1 cellular context compared by ENCODE assay signal in the genomic region with DNA sequence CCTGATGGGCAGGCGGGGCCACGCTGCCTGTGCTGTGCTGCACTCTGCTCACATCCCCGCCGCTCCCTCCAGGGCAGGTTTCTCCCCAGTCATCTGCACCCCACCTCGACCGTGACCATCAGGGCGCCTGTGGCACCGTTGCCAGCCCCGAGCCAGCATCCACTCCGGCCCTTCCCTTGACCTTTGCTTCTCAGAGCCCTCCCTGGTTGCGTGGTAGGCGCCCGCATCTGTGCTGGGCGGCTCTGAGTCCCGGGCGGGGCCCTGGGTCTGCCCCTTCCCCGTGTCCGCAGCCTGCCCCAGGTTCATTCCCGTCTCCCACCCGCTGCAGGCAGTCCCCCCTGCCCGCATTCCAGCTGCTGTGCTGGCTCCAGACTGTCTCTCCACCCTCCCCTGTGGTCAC.
TF ChIP-seq lines count a peak whose summit lies in the region.

No MANE protein-coding gene starts in this region.

TF ChIP-seq in endothelial cell of umbilical vein, 7 proteins besides CTCF, POLR2A, EP300 and RAD21:
- no peak for TF ChIP-seq GATA2 (IDR thresholded peaks at IDR 0.05; ENCODE audit: insufficient read depth, insufficient read length, low read depth, low read length)
- TF ChIP-seq JUN (IDR thresholded peaks at IDR 0.05; ENCODE audit: borderline replicate concordance, insufficient read depth, insufficient read length, low read depth), result no peak
